ENCODE assay signal across 8 cellular contexts in genomic region chr20:51366155-51366886, GRCh38.
DNase-seq lines count a peak whose midpoint lies in the region; ATAC-seq, FAIRE-seq and TF ChIP-seq lines count a peak whose summit lies in the region.
"Had no signal": no experiment of that assay in that cellular context is flagged by ENCODE, and none has a peak within 500 bp of the region (broad histone marks: within the 10 kb centered on the region; RNA-seq: fewer than 3 reads in every experiment).

No MANE protein-coding gene starts in this region.

- H3K27ac ChIP-seq in coronary artery, result peak overlapping the region; percentile 53 to 88
- H3K27ac ChIP-seq: parathyroid adenoma had no signal

- H3K4me3 ChIP-seq in coronary artery (no peak overlapping the region), lower leg skin (ENCODE audit: low read depth, poor library complexity, severe bottlenecking) (no peak overlapping the region)

- intact Hi-C loops in lower leg skin (cut with DNase I; ENCODE audit: low total_unique reads), result no loop called here

- TF ChIP-seq CTCF in coronary artery (IDR thresholded peaks at IDR 0.05) (no peak), lower leg skin (IDR thresholded peaks at IDR 0.05) (no peak)

- no peak for ATAC-seq in HG02870 (IDR thresholded peaks at IDR 0.05; ENCODE audit: unreplicated experiment)

- DNase-seq in LHCN-M2 (ENCODE audit: low read depth) (peak; percentile 100), coronary artery (ENCODE audit: low spot score) (peak; percentile 89), lower leg skin (ENCODE audit: low spot score in 2 of 2) (peak; percentile 71 to 93), urothelium cell line (ENCODE audit: low spot score) (peak; percentile 95), NCI-H2196 (lab: John Stamatoyannopoulos, UW; ENCODE audit: unreplicated experiment) (no peak), activated gamma-delta T cell (lab: John Stamatoyannopoulos, UW) (no peak)

- TF ChIP-seq POLR2A in lower leg skin (IDR thresholded peaks at IDR 0.05), result no peak

- FAIRE-seq in urothelium cell line (lab: Jason Lieb, UNC), result peak; percentile 94

- WGBS in lower leg skin, 2 donors, result 57 to 64% methylated on average over 16 of the region's 16 CpGs

Comparison
In these comparisons a context has a peak if more than half of its experiments do, and no peak if none do; other contexts are left out.
1. DNase-seq: peak in LHCN-M2 (single experiment), coronary artery (single experiment), lower leg skin (2 of 2) and urothelium cell line (single experiment); none in NCI-H2196 (single experiment) and activated gamma-delta T cell (single experiment).